Comparison of ENCODE assay signal across 6 cellular contexts in genomic region chr10:100285316-100285715, GRCh38. TPM values are rescaled to one million over a fixed set of nuclear protein-coding genes. Genes with fewer than 3 reads are reported as not detected.
DNase-seq lines count a peak whose midpoint lies in the region; ATAC-seq and TF ChIP-seq lines count a peak whose summit lies in the region.
"Not testable (repeated sequence)": the region's sequence is repeated elsewhere in the genome, so short reads cannot be mapped to it uniquely, and the experiment has no call there.

No MANE protein-coding gene starts in this region.

- peaks cover 43% of the 10 kb centered on the region for H3K36me3 ChIP-seq in RWPE2 (ENCODE audit: low read depth)

- ATAC-seq in RWPE2 (ENCODE audit: low read depth): not testable (repeated sequence)

- H3K4me3 ChIP-seq in GM08714 (ENCODE audit: low read length) (peak overlapping the region; percentile 91), RWPE2 (ENCODE audit: severe bottlenecking) (peak overlapping the region; percentile 61)

- not testable (repeated sequence) for TF ChIP-seq CTCF in RWPE2 (IDR thresholded peaks at IDR 0.05; ENCODE audit: poor library complexity, severe bottlenecking)

- not testable (repeated sequence) for H3K4me1 ChIP-seq in RWPE2 (ENCODE audit: insufficient read depth, poor library complexity, severe bottlenecking)

- H3K9me3 ChIP-seq in RWPE2 (ENCODE audit: severe bottlenecking): not testable (repeated sequence)

- DNase-seq in RWPE2 (ENCODE audit: low spot score): not testable (repeated sequence)
- DNase-seq in fibroblast of peridontal ligament (ENCODE audit: extremely low read depth) (peak; percentile 17), myocyte (ENCODE audit: low read depth) (peak; percentile 36)

- not testable (repeated sequence) for H3K27me3 ChIP-seq in RWPE2 (ENCODE audit: insufficient read depth, poor library complexity, severe bottlenecking)

- peak overlapping the region; percentile 77 for H3K27ac ChIP-seq in RWPE2 (ENCODE audit: poor library complexity, severe bottlenecking)
- peak overlapping the region; percentile 95 for H3K27ac ChIP-seq in angular gyrus (ENCODE audit: low read depth, low read length)
- peak overlapping the region; percentile 92 for H3K27ac ChIP-seq in temporal lobe (ENCODE audit: low read depth, low read length)

RNA-seq across cellular contexts. Expression of gene BLOC1S2, which starts 1.2 kb away (rescaled TPM):
- 70.5 TPM in 2 replicates for total RNA-seq in myocyte
- polyA plus RNA-seq in myocyte (2012): 72.2 TPM
- total RNA-seq in temporal lobe: 49.2 TPM

RNA-seq across cellular contexts. Expression of gene CWF19L1, which starts 17.9 kb away (rescaled TPM):
- 14.2 and 18.6 TPM in 2 replicates for total RNA-seq in myocyte
- 12.2 TPM for polyA plus RNA-seq in myocyte (2012)
- total RNA-seq in temporal lobe: 20.9 TPM

RNA-seq across cellular contexts. Expression of gene PKD2L1, which starts 44.7 kb away (rescaled TPM):
- 0.13 TPM in 1 of 2 replicates, not detected in the other for total RNA-seq in myocyte
- not detected for polyA plus RNA-seq in myocyte (2012)
- 0.25 TPM for total RNA-seq in temporal lobe

RNA-seq across cellular contexts. Expression of gene CHUK, which starts 55.9 kb away (rescaled TPM):
- total RNA-seq in myocyte: 21.3 and 22.3 TPM in 2 replicates
- 9.2 TPM for polyA plus RNA-seq in myocyte (2012)
- total RNA-seq in temporal lobe: 16.2 TPM
